In the genomic region with DNA sequence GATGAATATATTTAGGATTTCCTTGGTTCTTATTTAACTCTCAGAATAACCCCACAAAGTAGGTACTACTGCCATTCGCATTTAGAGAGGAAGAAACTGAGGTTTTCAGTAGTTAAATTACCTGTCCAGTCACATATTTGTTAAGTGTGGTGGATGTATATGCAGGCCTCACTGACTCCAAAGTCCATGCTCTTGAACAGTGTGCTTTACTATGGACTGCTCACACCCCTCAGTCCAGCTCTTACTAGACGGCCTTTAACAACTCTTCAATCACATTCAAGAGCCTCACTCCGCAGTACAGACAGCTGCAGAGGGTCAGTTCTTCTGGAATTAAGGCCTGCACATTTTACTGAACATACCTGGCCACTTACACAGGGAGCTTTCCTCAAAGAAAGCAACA, we compare ENCODE assay signal across 34 cellular contexts.
"Had no signal": no experiment of that assay in that cellular context is flagged by ENCODE, and none has a peak within 500 bp of the region (broad histone marks: within the 10 kb centered on the region; RNA-seq: fewer than 3 reads in every experiment).

No MANE protein-coding gene starts in this region.

- H3K36me3 ChIP-seq: MG63 had no signal

- DNase-seq: Karpas-422, Kasumi-1, MG63, MM.1S, MV-4-11, NCI-H1048, NCI-H1092, NCI-H1092 treated with DMSO at 0.1 percent for 48 hours, NCI-H1105, NCI-H1105 treated with DMSO at 0.1 percent for 48 hours, NCI-H1417, NCI-H1417 treated with DMSO at 0.1 percent for 48 hours, NCI-H1436, NCI-H1436 treated with DMSO at 0.1 percent for 48 hours, NCI-H146, NCI-H1694, NCI-H1694 treated with DMSO at 0.1 percent for 48 hours, NCI-H187, NCI-H187 treated with DMSO at 0.1 percent for 48 hours, NCI-H1930, NCI-H2029, NCI-H2029 treated with DMSO at 0.1 percent for 48 hours, NCI-H2081, NCI-H2081 treated with DMSO at 0.1 percent for 48 hours, NCI-H2107, NCI-H2171, NCI-H2171 treated with DMSO at 0.1 percent for 48 hours, NCI-H2227 treated with DMSO at 0.1 percent for 48 hours, NCI-H226, NCI-H345, NCI-H446, NCI-H446 treated with DMSO at 0.1 percent for 48 hours, NCI-H510A had no signal

- H3K9ac ChIP-seq: KMS-11 had no signal

- H3K27me3 ChIP-seq: MG63 had no signal

- H3K4me2 ChIP-seq: KMS-11 had no signal

- H3K4me3 ChIP-seq: MG63 had no signal

- H3K27ac ChIP-seq: KMS-11 had no signal

- H3K9me3 ChIP-seq: MG63 had no signal
